ENCODE assay signal across 8 cellular contexts in the genomic region with DNA sequence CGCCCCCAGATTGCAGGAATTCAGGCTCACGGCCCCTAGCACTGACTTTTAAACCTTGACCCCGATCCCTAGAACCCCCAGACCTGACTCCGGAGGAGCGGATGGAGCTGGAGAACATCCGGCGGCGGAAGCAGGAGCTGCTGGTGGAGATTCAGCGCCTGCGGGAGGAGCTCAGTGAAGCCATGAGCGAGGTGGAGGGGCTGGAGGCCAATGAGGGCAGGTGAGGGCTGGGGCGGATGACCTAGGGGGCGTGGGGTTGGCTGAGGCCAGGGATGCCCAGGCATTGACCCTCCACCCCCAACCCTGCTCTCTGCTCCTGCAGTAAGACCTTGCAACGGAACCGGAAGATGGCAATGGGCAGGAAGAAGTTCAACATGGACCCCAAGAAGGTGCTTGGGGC. TPM values are rescaled to one million over a fixed set of nuclear protein-coding genes. Genes with fewer than 3 reads are reported as not detected.
DNase-seq lines count a peak whose midpoint lies in the region; ATAC-seq and TF ChIP-seq lines count a peak whose summit lies in the region.

No MANE protein-coding gene starts in this region.

- H3K36me3 Mint-ChIP-seq in GM23338 (ENCODE audit: low read depth) = peaks cover 53% of the 10 kb centered on the region

- no peak for TF ChIP-seq CTCF in GM23338 (conservative IDR thresholded peaks at IDR 0.05; ENCODE audit: low read depth in 2 of 2)
- no peak for TF ChIP-seq CTCF in WI38 (IDR thresholded peaks at IDR 0.05; ENCODE audit: low read depth, low read length)
- no peak for TF ChIP-seq CTCF in gastroesophageal sphincter (IDR thresholded peaks at IDR 0.05)

- peaks cover 14% of the 10 kb centered on the region for H4K20me1 ChIP-seq in GM23338 (replicated peaks; ENCODE audit: insufficient read depth)

- no peak for TF ChIP-seq POLR2A in gastroesophageal sphincter (IDR thresholded peaks at IDR 0.05)

- H2AFZ ChIP-seq in GM23338 = no peak overlapping the region

- TF ChIP-seq EP300 in gastroesophageal sphincter (IDR thresholded peaks at IDR 0.05) = no peak

- no peak for ATAC-seq in GM23338
- no peak for ATAC-seq in gastroesophageal sphincter
- no peak for ATAC-seq in HG03280 (IDR thresholded peaks at IDR 0.05; ENCODE audit: unreplicated experiment)
- ATAC-seq in GM19397 (IDR thresholded peaks at IDR 0.05; ENCODE audit: unreplicated experiment) = no peak

- WGBS in gastroesophageal sphincter (ENCODE audit: low coverage in 1 of 2), 2 donors = 38% methylated on average over 3 of the region's 15 CpGs; no CpG with 5 or more reads in 1 of the 2 donors

- peaks cover 13% of the 10 kb centered on the region for H3K79me2 ChIP-seq in GM23338 (replicated peaks; ENCODE audit: insufficient read depth)

- H3K9ac ChIP-seq in skeletal muscle satellite cell (ENCODE audit: low read depth, low read length) = peak overlapping the region; percentile 99

- H3K27me3 ChIP-seq in GM23338 (ENCODE audit: insufficient read depth) = no peaks in the 10 kb centered on the region
- H3K27me3 ChIP-seq in gastroesophageal sphincter = no peaks in the 10 kb centered on the region
- no peaks in the 10 kb centered on the region for H3K27me3 ChIP-seq in skeletal muscle satellite cell (ENCODE audit: control insufficient read depth, insufficient read depth, low read length)

- peaks cover 2% of the 10 kb centered on the region; the same call in 1 of the 3 replicates for H3K9me3 Mint-ChIP-seq in GM23338

- H3F3A ChIP-seq in GM23338 (replicated peaks; ENCODE audit: low read depth) = peaks cover 20% of the 10 kb centered on the region; the same call in 1 of the 2 replicates

- H3K4me3 ChIP-seq in GM23338 (peak overlapping the region; percentile 79), WI38 (ENCODE audit: low read depth, low read length) (peak overlapping the region; percentile 88), gastroesophageal sphincter (peak overlapping the region; percentile 93 to 98), skeletal muscle satellite cell (ENCODE audit: low read length) (peak overlapping the region; percentile 92)

- H3K27ac Mint-ChIP-seq in GM23338 = peak overlapping the region; percentile 90

- H3K4me1 Mint-ChIP-seq in GM23338 = peaks cover 14% of the 10 kb centered on the region

- H3K9me2 ChIP-seq in GM23338 (ENCODE audit: insufficient read depth) = peaks cover 4% of the 10 kb centered on the region; the same call in 1 of the 2 replicates

- peaks cover 24% of the 10 kb centered on the region for H3K27me3 Mint-ChIP-seq in GM23338 (ENCODE audit: insufficient read depth, low read depth, poor library complexity)

- peaks cover 36% of the 10 kb centered on the region for H3K36me3 ChIP-seq in GM23338 (ENCODE audit: insufficient read depth)
- peaks cover 0 to 52% of the 10 kb centered on the region in 2 donors for H3K36me3 ChIP-seq in gastroesophageal sphincter
- peaks cover 49% of the 10 kb centered on the region for H3K36me3 ChIP-seq in skeletal muscle satellite cell (ENCODE audit: insufficient read depth, low read length)

- peaks cover 8% of the 10 kb centered on the region; the same call in 1 of the 2 replicates for H3K4me1 ChIP-seq in GM23338 (ENCODE audit: insufficient read depth)
- H3K4me1 ChIP-seq in gastroesophageal sphincter = peaks cover 0 to 37% (median 11%) of the 10 kb centered on the region in 3 donors
- H3K4me1 ChIP-seq in skeletal muscle satellite cell (ENCODE audit: control insufficient read depth, insufficient read depth, low read length) = peaks cover 22% of the 10 kb centered on the region

- H3K9me3 ChIP-seq in gastroesophageal sphincter (no peaks in the 10 kb centered on the region), skeletal muscle satellite cell (replicated peaks; ENCODE audit: low read length) (no peaks in the 10 kb centered on the region)

- H3K27ac ChIP-seq in GM23338 (ENCODE audit: low read depth) = 0 out of 2 replicates have a peak overlapping the region, but pooled peaks have one; percentile 69
- H3K27ac ChIP-seq in gastroesophageal sphincter = peak overlapping the region in 3 of 4 donors; percentile 91 to 99 (median 94)

- DNase-seq in GM23338 (ENCODE audit: low spot score) = no peak
- no peak for DNase-seq in NCI-H526 (lab: John Stamatoyannopoulos, UW)
- no peak for DNase-seq in occipital lobe (lab: John Stamatoyannopoulos, UW)

- peak overlapping the region; percentile 90 for H3K4me3 Mint-ChIP-seq in GM23338

- H3K4me2 ChIP-seq in GM23338 (peak overlapping the region; percentile 90), skeletal muscle satellite cell (ENCODE audit: low read length) (peak overlapping the region; percentile 96)

TF ChIP-seq in GM23338, 12 proteins besides CTCF, POLR2A, EP300 and RAD21:
- TF ChIP-seq CREB1 (CRISPR knock-in tag; IDR thresholded peaks at IDR 0.05; ENCODE audit: low read depth) (no peak), NANOG (IDR thresholded peaks at IDR 0.05; ENCODE audit: borderline replicate concordance) (no peak)

RNA-seq across cellular contexts. Expression of a gene that starts 1.1 kb away (rescaled TPM):
- total RNA-seq in GM23338 (2014; rRNA removed; shearing (Covaris generic)) = 42.6 and 60.4 TPM in 2 replicates
- polyA plus RNA-seq in GM23338 (2016; fragmentation: Nextera tagmentation; extraction: Ambion mirVana) = 38.8 and 41.1 TPM in 2 replicates
- total RNA-seq in gastroesophageal sphincter (10 to 100 TPM; 28.6 to 56.7 (median 47.0) TPM), occipital lobe (71.0 TPM)
- total RNA-seq in skeletal muscle satellite cell (2012; rRNA removed) = 21.5 and 23.8 TPM in 2 replicates

RNA-seq across cellular contexts. Expression of a gene that starts 14.9 kb away (rescaled TPM):
- total RNA-seq in GM23338 (2014; rRNA removed; shearing (Covaris generic)) = 0.94 and 1.2 TPM in 2 replicates
- polyA plus RNA-seq in GM23338 (2016; fragmentation: Nextera tagmentation; extraction: Ambion mirVana) = 0.73 and 0.81 TPM in 2 replicates
- total RNA-seq in gastroesophageal sphincter (under 1 TPM in 3 of 4 donors, not detected in 1; 0.16 to 0.42 (median 0.27) TPM), occipital lobe (0.47 TPM)
- 0.44 and 0.76 TPM in 2 replicates for total RNA-seq in skeletal muscle satellite cell (2012; rRNA removed)

RNA-seq across cellular contexts. Expression of a gene that starts 24.5 kb away (rescaled TPM):
- 58.0 and 64.6 TPM in 2 replicates for total RNA-seq in GM23338 (2014; rRNA removed; shearing (Covaris generic))
- 23.2 and 25.8 TPM in 2 replicates for polyA plus RNA-seq in GM23338 (2016; fragmentation: Nextera tagmentation; extraction: Ambion mirVana)
- total RNA-seq in gastroesophageal sphincter = 10 to 100 TPM; 28.9 to 33.1 (median 32.7) TPM
- total RNA-seq in skeletal muscle satellite cell (2012; rRNA removed) = 50.0 and 55.8 TPM in 2 replicates
- 9.7 TPM for total RNA-seq in occipital lobe

RNA-seq across cellular contexts. Expression of a gene that starts 41.4 kb away (rescaled TPM):
- 5.7 and 11.8 TPM in 2 replicates for total RNA-seq in GM23338 (2014; rRNA removed; shearing (Covaris generic))
- 1.6 and 2.0 TPM in 2 replicates for polyA plus RNA-seq in GM23338 (2016; fragmentation: Nextera tagmentation; extraction: Ambion mirVana)
- total RNA-seq in gastroesophageal sphincter (1 to 10 TPM in 1 of 4 donors, under 1 TPM in 3; 0.13 to 1.2 (median 0.30) TPM), occipital lobe (9.5 TPM)
- 0.22 and 0.51 TPM in 2 replicates for total RNA-seq in skeletal muscle satellite cell (2012; rRNA removed)
